In the genomic region with DNA sequence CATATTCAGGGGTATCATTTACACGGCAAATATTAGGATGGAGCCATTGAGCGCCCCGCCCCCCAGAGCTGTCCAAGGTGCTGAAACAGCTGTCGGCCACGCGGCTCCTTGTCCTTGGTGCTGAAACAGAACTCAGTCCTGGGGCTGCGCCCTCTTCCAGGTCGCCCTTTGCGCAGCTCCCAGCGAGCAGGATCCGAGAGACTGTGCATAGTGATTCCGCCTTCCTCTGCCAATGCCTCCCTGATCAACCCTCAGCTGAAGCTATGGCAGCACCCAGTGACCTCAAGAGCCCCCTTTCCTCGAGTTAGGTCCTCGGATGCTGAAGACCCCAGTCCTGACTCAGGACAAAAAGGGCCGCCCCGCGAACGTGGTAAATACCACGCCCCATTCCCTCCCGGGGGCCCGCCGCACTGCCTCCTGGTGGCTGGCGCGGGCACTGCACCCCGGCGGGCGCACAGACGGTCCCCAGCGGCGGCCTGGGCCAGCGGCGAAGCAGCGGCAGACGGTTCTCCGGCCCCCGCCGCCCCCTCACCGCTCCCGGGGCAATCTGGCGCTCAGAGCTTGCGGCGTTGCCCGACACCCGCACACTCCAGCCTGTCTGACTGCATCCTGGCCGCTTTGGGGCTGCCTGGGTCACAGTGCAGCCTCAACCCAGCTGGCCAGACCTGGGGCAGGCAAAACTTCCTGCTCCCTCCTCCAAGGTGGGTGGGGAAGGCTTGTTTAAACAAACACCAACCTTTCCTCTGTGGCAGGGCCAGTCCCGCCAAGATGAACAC, we compare ENCODE assay signal across 1 cellular context.
A peak's percentile ranks its signal among the peaks of the same experiment; 100 is the strongest.
TF ChIP-seq lines count a peak whose summit lies in the region.

No MANE protein-coding gene starts in this region.

TF ChIP-seq in HepG2, 621 proteins besides CTCF, POLR2A, EP300 and RAD21 (continued from another document and continues in another):
- TF ChIP-seq MTF1 (CRISPR knock-in tag; IDR thresholded peaks at IDR 0.05): peak; percentile 99
- peak; percentile 100 for TF ChIP-seq IRF1 (CRISPR knock-in tag; IDR thresholded peaks at IDR 0.05; ENCODE audit: low read depth)
- TF ChIP-seq MLLT10 (CRISPR knock-in tag; IDR thresholded peaks at IDR 0.05): peak; percentile 98; the same call in 1 of the 2 replicates
- TF ChIP-seq TFAP4 (IDR thresholded peaks at IDR 0.05; ENCODE audit: borderline replicate concordance, low read depth): peak; percentile 98
- peak; percentile 100 for TF ChIP-seq TOE1 (CRISPR knock-in tag; IDR thresholded peaks at IDR 0.05)
- peak; percentile 100 for TF ChIP-seq ZNF879 (CRISPR knock-in tag; IDR thresholded peaks at IDR 0.05)
- no peak for TF ChIP-seq SMARCE1 (IDR thresholded peaks at IDR 0.05; ENCODE audit: borderline replicate concordance)
- peak; percentile 100 for TF ChIP-seq DNMT1 (CRISPR knock-in tag; IDR thresholded peaks at IDR 0.05)
- peak; percentile 98 for TF ChIP-seq ZSCAN25 (CRISPR knock-in tag; IDR thresholded peaks at IDR 0.05)
- peak; percentile 100 for TF ChIP-seq ZNF343 (CRISPR knock-in tag; IDR thresholded peaks at IDR 0.05)
- TF ChIP-seq ZNF333 (CRISPR knock-in tag; IDR thresholded peaks at IDR 0.05; ENCODE audit: borderline replicate concordance): peak; percentile 100
- peak; percentile 100 for TF ChIP-seq SALL2 (CRISPR knock-in tag; IDR thresholded peaks at IDR 0.05)
- peak; percentile 85; the same call in 1 of the 2 replicates for TF ChIP-seq ZNF382 (CRISPR knock-in tag; IDR thresholded peaks at IDR 0.05; ENCODE audit: borderline replicate concordance)
- TF ChIP-seq, protein P1, sequence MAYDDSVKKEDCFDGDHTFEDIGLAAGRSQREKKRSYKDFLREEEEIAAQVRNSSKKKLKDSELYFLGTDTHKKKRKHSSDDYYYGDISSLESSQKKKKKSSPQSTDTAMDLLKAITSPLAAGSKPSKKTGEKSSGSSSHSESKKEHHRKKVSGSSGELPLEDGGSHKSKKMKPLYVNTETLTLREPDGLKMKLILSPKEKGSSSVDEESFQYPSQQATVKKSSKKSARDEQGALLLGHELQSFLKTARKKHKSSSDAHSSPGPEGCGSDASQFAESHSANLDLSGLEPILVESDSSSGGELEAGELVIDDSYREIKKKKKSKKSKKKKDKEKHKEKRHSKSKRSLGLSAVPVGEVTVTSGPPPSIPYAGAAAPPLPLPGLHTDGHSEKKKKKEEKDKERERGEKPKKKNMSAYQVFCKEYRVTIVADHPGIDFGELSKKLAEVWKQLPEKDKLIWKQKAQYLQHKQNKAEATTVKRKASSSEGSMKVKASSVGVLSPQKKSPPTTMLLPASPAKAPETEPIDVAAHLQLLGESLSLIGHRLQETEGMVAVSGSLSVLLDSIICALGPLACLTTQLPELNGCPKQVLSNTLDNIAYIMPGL (CRISPR knock-in tag; IDR thresholded peaks at IDR 0.05; ENCODE audit: borderline replicate concordance in 1 of 2, low read depth in 1 of 2): peak; percentile 86 to 98
- peak; percentile 100 for TF ChIP-seq IKZF5 (CRISPR knock-in tag; IDR thresholded peaks at IDR 0.05)
- peak; percentile 47 for TF ChIP-seq YY1 (IDR thresholded peaks at IDR 0.05; ENCODE audit: insufficient read depth, insufficient replicate concordance, low read depth, low read length)
- peak; percentile 100 for TF ChIP-seq THAP8 (CRISPR knock-in tag; IDR thresholded peaks at IDR 0.05; ENCODE audit: borderline replicate concordance)
- TF ChIP-seq NR2F6 (IDR thresholded peaks at IDR 0.05): no peak
- TF ChIP-seq NR2F6 (CRISPR knock-in tag; IDR thresholded peaks at IDR 0.05): peak; percentile 95
- peak; percentile 99 for TF ChIP-seq ZNF205 (CRISPR knock-in tag; IDR thresholded peaks at IDR 0.05)
- TF ChIP-seq SIX4 (CRISPR knock-in tag; IDR thresholded peaks at IDR 0.05): peak; percentile 98
- TF ChIP-seq, protein P2, sequence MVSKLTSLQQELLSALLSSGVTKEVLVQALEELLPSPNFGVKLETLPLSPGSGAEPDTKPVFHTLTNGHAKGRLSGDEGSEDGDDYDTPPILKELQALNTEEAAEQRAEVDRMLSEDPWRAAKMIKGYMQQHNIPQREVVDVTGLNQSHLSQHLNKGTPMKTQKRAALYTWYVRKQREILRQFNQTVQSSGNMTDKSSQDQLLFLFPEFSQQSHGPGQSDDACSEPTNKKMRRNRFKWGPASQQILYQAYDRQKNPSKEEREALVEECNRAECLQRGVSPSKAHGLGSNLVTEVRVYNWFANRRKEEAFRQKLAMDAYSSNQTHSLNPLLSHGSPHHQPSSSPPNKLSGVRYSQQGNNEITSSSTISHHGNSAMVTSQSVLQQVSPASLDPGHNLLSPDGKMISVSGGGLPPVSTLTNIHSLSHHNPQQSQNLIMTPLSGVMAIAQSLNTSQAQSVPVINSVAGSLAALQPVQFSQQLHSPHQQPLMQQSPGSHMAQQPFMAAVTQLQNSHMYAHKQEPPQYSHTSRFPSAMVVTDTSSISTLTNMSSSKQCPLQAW (CRISPR knock-in tag; IDR thresholded peaks at IDR 0.05): peak; percentile 97
- peak; percentile 97 for TF ChIP-seq ZNF672 (CRISPR knock-in tag; IDR thresholded peaks at IDR 0.05)
- TF ChIP-seq ZNF614 (CRISPR knock-in tag; IDR thresholded peaks at IDR 0.05; ENCODE audit: borderline replicate concordance): peak; percentile 99
- TF ChIP-seq HNRNPUL1 (IDR thresholded peaks at IDR 0.05; ENCODE audit: low read depth, low read length): no peak
- peak; percentile 100 for TF ChIP-seq ZNF776 (CRISPR knock-in tag; IDR thresholded peaks at IDR 0.05)
- peak; percentile 99 for TF ChIP-seq ZNF34 (CRISPR knock-in tag; IDR thresholded peaks at IDR 0.05; ENCODE audit: borderline replicate concordance)
- peak; percentile 100 for TF ChIP-seq ZNF790 (CRISPR knock-in tag; IDR thresholded peaks at IDR 0.05; ENCODE audit: borderline replicate concordance)
- TF ChIP-seq ZNF281 (CRISPR knock-in tag; IDR thresholded peaks at IDR 0.05; ENCODE audit: borderline replicate concordance): peak; percentile 97
- peak; percentile 100 for TF ChIP-seq ZNF124 (CRISPR knock-in tag; IDR thresholded peaks at IDR 0.05)
- peak; percentile 100 for TF ChIP-seq SMAD9 (CRISPR knock-in tag; IDR thresholded peaks at IDR 0.05)
- peak; percentile 99 for TF ChIP-seq ZBTB7A (CRISPR knock-in tag; IDR thresholded peaks at IDR 0.05)
- peak; percentile 84 for TF ChIP-seq MED8 (CRISPR knock-in tag; IDR thresholded peaks at IDR 0.05; ENCODE audit: insufficient replicate concordance)
- TF ChIP-seq ZFP62 (CRISPR knock-in tag; IDR thresholded peaks at IDR 0.05): no peak
- peak; percentile 93 for TF ChIP-seq ETV5 (CRISPR knock-in tag; IDR thresholded peaks at IDR 0.05; ENCODE audit: borderline replicate concordance)
- peak; percentile 100 for TF ChIP-seq HOXA9 (CRISPR knock-in tag; IDR thresholded peaks at IDR 0.05; ENCODE audit: borderline replicate concordance)
- TF ChIP-seq ZZZ3 (CRISPR knock-in tag; IDR thresholded peaks at IDR 0.05; ENCODE audit: borderline replicate concordance): peak; percentile 99
- TF ChIP-seq POLR2AphosphoS2 (IDR thresholded peaks at IDR 0.05; ENCODE audit: low read depth, low read length): no peak
- peak; percentile 99 for TF ChIP-seq SNAPC5 (CRISPR knock-in tag; IDR thresholded peaks at IDR 0.05; ENCODE audit: borderline replicate concordance)
- peak; percentile 100 for TF ChIP-seq BORCS8-MEF2B (CRISPR knock-in tag; IDR thresholded peaks at IDR 0.05)
- no peak for TF ChIP-seq HMGA1 (CRISPR knock-in tag; conservative IDR thresholded peaks at IDR 0.05)
- no peak; the same call in none of the 2 replicates for TF ChIP-seq ZNF562 (CRISPR knock-in tag; IDR thresholded peaks at IDR 0.05; ENCODE audit: borderline replicate concordance)
- TF ChIP-seq TP53 (CRISPR knock-in tag; conservative IDR thresholded peaks at IDR 0.05): peak; percentile 98
- TF ChIP-seq ARNTL (CRISPR knock-in tag; IDR thresholded peaks at IDR 0.05): peak; percentile 99
- TF ChIP-seq HNRNPL (IDR thresholded peaks at IDR 0.05; ENCODE audit: low read depth, low read length): 0 out of 2 replicates have a peak, but pooled peaks have one; percentile 31
- peak; percentile 95 for TF ChIP-seq ZNF644 (CRISPR knock-in tag; IDR thresholded peaks at IDR 0.05; ENCODE audit: low read depth)
- peak; percentile 100 for TF ChIP-seq CAMTA2 (CRISPR knock-in tag; IDR thresholded peaks at IDR 0.05; ENCODE audit: borderline replicate concordance)
- TF ChIP-seq ASH2L (IDR thresholded peaks at IDR 0.05; ENCODE audit: insufficient read length, low read depth, low read length): no peak
- peak; percentile 88 for TF ChIP-seq TAF1 (CRISPR knock-in tag; IDR thresholded peaks at IDR 0.05)
- TF ChIP-seq, protein P3, sequence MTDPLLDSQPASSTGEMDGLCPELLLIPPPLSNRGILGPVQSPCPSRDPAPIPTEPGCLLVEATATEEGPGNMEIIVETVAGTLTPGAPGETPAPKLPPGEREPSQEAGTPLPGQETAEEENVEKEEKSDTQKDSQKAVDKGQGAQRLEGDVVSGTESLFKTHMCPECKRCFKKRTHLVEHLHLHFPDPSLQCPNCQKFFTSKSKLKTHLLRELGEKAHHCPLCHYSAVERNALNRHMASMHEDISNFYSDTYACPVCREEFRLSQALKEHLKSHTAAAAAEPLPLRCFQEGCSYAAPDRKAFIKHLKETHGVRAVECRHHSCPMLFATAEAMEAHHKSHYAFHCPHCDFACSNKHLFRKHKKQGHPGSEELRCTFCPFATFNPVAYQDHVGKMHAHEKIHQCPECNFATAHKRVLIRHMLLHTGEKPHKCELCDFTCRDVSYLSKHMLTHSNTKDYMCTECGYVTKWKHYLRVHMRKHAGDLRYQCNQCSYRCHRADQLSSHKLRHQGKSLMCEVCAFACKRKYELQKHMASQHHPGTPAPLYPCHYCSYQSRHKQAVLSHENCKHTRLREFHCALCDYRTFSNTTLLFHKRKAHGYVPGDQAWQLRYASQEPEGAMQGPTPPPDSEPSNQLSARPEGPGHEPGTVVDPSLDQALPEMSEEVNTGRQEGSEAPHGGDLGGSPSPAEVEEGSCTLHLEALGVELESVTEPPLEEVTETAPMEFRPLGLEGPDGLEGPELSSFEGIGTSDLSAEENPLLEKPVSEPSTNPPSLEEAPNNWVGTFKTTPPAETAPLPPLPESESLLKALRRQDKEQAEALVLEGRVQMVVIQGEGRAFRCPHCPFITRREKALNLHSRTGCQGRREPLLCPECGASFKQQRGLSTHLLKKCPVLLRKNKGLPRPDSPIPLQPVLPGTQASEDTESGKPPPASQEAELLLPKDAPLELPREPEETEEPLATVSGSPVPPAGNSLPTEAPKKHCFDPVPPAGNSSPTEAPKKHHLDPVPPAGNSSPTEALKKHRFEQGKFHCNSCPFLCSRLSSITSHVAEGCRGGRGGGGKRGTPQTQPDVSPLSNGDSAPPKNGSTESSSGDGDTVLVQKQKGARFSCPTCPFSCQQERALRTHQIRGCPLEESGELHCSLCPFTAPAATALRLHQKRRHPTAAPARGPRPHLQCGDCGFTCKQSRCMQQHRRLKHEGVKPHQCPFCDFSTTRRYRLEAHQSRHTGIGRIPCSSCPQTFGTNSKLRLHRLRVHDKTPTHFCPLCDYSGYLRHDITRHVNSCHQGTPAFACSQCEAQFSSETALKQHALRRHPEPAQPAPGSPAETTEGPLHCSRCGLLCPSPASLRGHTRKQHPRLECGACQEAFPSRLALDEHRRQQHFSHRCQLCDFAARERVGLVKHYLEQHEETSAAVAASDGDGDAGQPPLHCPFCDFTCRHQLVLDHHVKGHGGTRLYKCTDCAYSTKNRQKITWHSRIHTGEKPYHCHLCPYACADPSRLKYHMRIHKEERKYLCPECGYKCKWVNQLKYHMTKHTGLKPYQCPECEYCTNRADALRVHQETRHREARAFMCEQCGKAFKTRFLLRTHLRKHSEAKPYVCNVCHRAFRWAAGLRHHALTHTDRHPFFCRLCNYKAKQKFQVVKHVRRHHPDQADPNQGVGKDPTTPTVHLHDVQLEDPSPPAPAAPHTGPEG (CRISPR knock-in tag; IDR thresholded peaks at IDR 0.05): peak; percentile 99
- peak; percentile 100 for TF ChIP-seq ZFP1 (CRISPR knock-in tag; IDR thresholded peaks at IDR 0.05)
- TF ChIP-seq ARNT (IDR thresholded peaks at IDR 0.05): no peak
